8 cellular contexts compared by ENCODE assay signal in genomic region chr12:55730447-55730820, GRCh38. TPM values are rescaled to one million over a fixed set of nuclear protein-coding genes. Genes with fewer than 3 reads are reported as not detected.
DNase-seq lines count a peak whose midpoint lies in the region; ATAC-seq, FAIRE-seq and TF ChIP-seq lines count a peak whose summit lies in the region.

No MANE protein-coding gene starts in this region.

- H3K9me3 ChIP-seq in GM23248 (ENCODE audit: low read depth), result no peaks in the 10 kb centered on the region
- no peaks in the 10 kb centered on the region for H3K9me3 ChIP-seq in skeletal muscle satellite cell (replicated peaks; ENCODE audit: low read length)

- H2AFZ ChIP-seq in GM23248, result peak overlapping the region; percentile 67

- H3K4me3 ChIP-seq in GM23248, result peak overlapping the region; percentile 97
- H3K4me3 ChIP-seq in fibroblast of the aortic adventitia (ENCODE audit: low read depth, low read length), result peak overlapping the region; percentile 97
- H3K4me3 ChIP-seq in skeletal muscle satellite cell (ENCODE audit: low read length), result peak overlapping the region; percentile 81

- no peak for DNase-seq in GM23248
- DNase-seq in fibroblast of the aortic adventitia (ENCODE audit: low read depth), result no peak
- DNase-seq in activated CD4-positive, CD25-positive, alpha-beta regulatory T cell treated with anti-CD3 and anti-CD28 coated beads, Interleukin-2, amount 50 U/mL, for 72 hours, result no peak
- no peak for DNase-seq in frontal cortex (ENCODE audit: low spot score in 2 of 2)

- H3K4me2 ChIP-seq in GM23248 (ENCODE audit: unreplicated experiment) (peak overlapping the region; percentile 99), skeletal muscle satellite cell (ENCODE audit: low read length) (peak overlapping the region; percentile 93)

- TF ChIP-seq CTCF in VCaP (conservative IDR thresholded peaks at IDR 0.05) (no peak), fibroblast of the aortic adventitia (IDR thresholded peaks at IDR 0.05; ENCODE audit: insufficient read depth, low read length) (no peak)

- H3K27me3 ChIP-seq in GM23248 (replicated peaks; ENCODE audit: insufficient read depth) (no peaks in the 10 kb centered on the region), skeletal muscle satellite cell (ENCODE audit: control insufficient read depth, insufficient read depth, low read length) (no peaks in the 10 kb centered on the region)

- ATAC-seq in GM18861 (IDR thresholded peaks at IDR 0.05; ENCODE audit: unreplicated experiment), result no peak
- no peak for ATAC-seq in GM18907 (IDR thresholded peaks at IDR 0.05; ENCODE audit: unreplicated experiment)

- H3K4me1 ChIP-seq in GM23248 (ENCODE audit: insufficient read depth), result peaks cover 22% of the 10 kb centered on the region
- H3K4me1 ChIP-seq in skeletal muscle satellite cell (ENCODE audit: control insufficient read depth, insufficient read depth, low read length), result peaks cover 25% of the 10 kb centered on the region

- H3K9ac ChIP-seq in GM23248, result peak overlapping the region; percentile 97
- peak overlapping the region; percentile 95 for H3K9ac ChIP-seq in skeletal muscle satellite cell (ENCODE audit: low read depth, low read length)

- H3K9me2 ChIP-seq in GM23248 (ENCODE audit: insufficient read depth), result no peaks in the 10 kb centered on the region

- no peak for FAIRE-seq in frontal cortex (lab: Jason Lieb, UNC)

- WGBS in GM23248 (ENCODE audit: low coverage in 1 of 2, low lambda C conversion rate in 2 of 2, missing lambda C conversion rate in 2 of 2), 2 experiments, result 18 to 22% methylated on average over 3 of the region's 3 CpGs

- H3K27ac ChIP-seq in GM23248 (peak overlapping the region; percentile 99), VCaP (peak overlapping the region; percentile 95)

- 0 out of 2 replicates have a peak, but pooled peaks cover 3% of the 10 kb centered on the region for H4K20me1 ChIP-seq in GM23248 (ENCODE audit: insufficient read depth)

- H3K79me2 ChIP-seq in GM23248 (ENCODE audit: insufficient read depth), result peaks cover 57% of the 10 kb centered on the region

- H3F3A ChIP-seq in GM23248 (ENCODE audit: insufficient read depth), result peaks cover 30% of the 10 kb centered on the region

- in situ Hi-C loops in GM23248 (cut with MboI), result no loop called here

- H3K36me3 ChIP-seq in GM23248 (ENCODE audit: low read depth) (peaks cover 13% of the 10 kb centered on the region), skeletal muscle satellite cell (ENCODE audit: insufficient read depth, low read length) (peaks cover 27% of the 10 kb centered on the region)

RNA-seq across cellular contexts. Expression of gene CD63, which starts 1.6 kb away (rescaled TPM):
- 1,521 and 1,535 TPM in 2 replicates for total RNA-seq in GM23248 (2014; rRNA removed; shearing (Covaris generic))
- polyA plus RNA-seq in GM23248 (2016; fragmentation: Nextera tagmentation; extraction: Ambion mirVana), result 3,562 and 3,671 TPM in 2 replicates
- 2,365 and 6,536 TPM in 2 replicates for total RNA-seq in fibroblast of the aortic adventitia (ENCODE audit: low replicate concordance)
- total RNA-seq in skeletal muscle satellite cell (2012; rRNA removed), result 1,390 and 1,764 TPM in 2 replicates
- 227 TPM for total RNA-seq in frontal cortex

RNA-seq across cellular contexts. Expression of gene RDH5, which starts 10.2 kb away (rescaled TPM):
- total RNA-seq in GM23248 (2014; rRNA removed; shearing (Covaris generic)), result 15.4 and 27.2 TPM in 2 replicates
- 15.6 and 17.6 TPM in 2 replicates for polyA plus RNA-seq in GM23248 (2016; fragmentation: Nextera tagmentation; extraction: Ambion mirVana)
- total RNA-seq in fibroblast of the aortic adventitia (ENCODE audit: low replicate concordance), result 13.3 and 17.7 TPM in 2 replicates
- total RNA-seq in skeletal muscle satellite cell (2012; rRNA removed), result 51.0 and 63.1 TPM in 2 replicates
- 4.5 TPM for total RNA-seq in frontal cortex

RNA-seq across cellular contexts. Expression of gene GDF11, which starts 12.5 kb away (rescaled TPM):
- total RNA-seq in GM23248 (2014; rRNA removed; shearing (Covaris generic)), result 2.1 and 9.9 TPM in 2 replicates
- polyA plus RNA-seq in GM23248 (2016; fragmentation: Nextera tagmentation; extraction: Ambion mirVana), result 0.56 and 0.67 TPM in 2 replicates
- total RNA-seq in fibroblast of the aortic adventitia (ENCODE audit: low replicate concordance), result 2.4 and 4.7 TPM in 2 replicates
- 3.3 and 3.7 TPM in 2 replicates for total RNA-seq in skeletal muscle satellite cell (2012; rRNA removed)
- 6.1 TPM for total RNA-seq in frontal cortex

RNA-seq across cellular contexts. Expression of gene BLOC1S1, which starts 14.6 kb away (rescaled TPM):
- 47.6 and 110 TPM in 2 replicates for total RNA-seq in GM23248 (2014; rRNA removed; shearing (Covaris generic))
- polyA plus RNA-seq in GM23248 (2016; fragmentation: Nextera tagmentation; extraction: Ambion mirVana), result 193 and 197 TPM in 2 replicates
- total RNA-seq in fibroblast of the aortic adventitia (ENCODE audit: low replicate concordance) (64.1 and 70.2 TPM in 2 replicates), frontal cortex (21.2 TPM)
- total RNA-seq in skeletal muscle satellite cell (2012; rRNA removed), result 36.0 and 65.9 TPM in 2 replicates

RNA-seq across cellular contexts. Expression of gene ITGA7, which starts 22.7 kb away (rescaled TPM):
- total RNA-seq in GM23248 (2014; rRNA removed; shearing (Covaris generic)), result 6.6 and 7.2 TPM in 2 replicates
- polyA plus RNA-seq in GM23248 (2016; fragmentation: Nextera tagmentation; extraction: Ambion mirVana), result 2.0 and 2.1 TPM in 2 replicates
- total RNA-seq in fibroblast of the aortic adventitia (ENCODE audit: low replicate concordance) (13.9 and 37.6 TPM in 2 replicates), frontal cortex (3.7 TPM)
- total RNA-seq in skeletal muscle satellite cell (2012; rRNA removed), result 12.4 and 32.1 TPM in 2 replicates
